ENCODE assay signal across 1 cellular context in the genomic region with DNA sequence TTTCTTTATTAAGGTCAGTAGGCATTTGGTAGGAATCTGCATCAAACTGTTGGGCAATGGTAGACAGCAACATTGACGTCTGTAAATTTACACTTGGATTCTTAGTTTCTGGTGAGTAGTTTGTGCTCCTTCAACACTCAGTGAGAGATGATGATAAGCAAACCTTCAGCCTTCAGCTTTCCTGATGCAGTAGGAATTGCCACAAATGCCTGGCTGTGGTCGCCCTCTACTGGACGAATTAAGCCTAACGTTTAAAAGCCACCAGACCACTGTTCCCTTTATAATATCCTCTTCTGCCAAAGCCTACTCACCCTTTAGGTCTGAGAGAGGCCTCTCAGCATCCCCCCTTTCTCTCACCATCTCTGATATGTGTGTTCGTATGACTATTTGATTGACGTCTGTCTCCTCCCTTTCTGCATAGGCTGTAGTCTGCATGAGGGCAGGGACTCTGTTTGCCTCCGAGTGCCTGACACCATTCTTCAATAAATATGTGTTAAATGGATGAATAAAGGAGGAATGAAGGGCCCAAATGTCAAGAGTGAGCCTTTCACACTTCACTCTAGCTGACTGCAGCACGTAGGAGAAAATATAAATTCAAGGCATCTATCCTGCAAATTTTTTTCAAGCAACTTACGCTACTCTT.
TF ChIP-seq lines count a peak whose summit lies in the region.

No MANE protein-coding gene starts in this region.

TF ChIP-seq in HepG2, 621 proteins besides CTCF, POLR2A, EP300 and RAD21 (continued from another document and continues in another):
- TF ChIP-seq, protein P1, sequence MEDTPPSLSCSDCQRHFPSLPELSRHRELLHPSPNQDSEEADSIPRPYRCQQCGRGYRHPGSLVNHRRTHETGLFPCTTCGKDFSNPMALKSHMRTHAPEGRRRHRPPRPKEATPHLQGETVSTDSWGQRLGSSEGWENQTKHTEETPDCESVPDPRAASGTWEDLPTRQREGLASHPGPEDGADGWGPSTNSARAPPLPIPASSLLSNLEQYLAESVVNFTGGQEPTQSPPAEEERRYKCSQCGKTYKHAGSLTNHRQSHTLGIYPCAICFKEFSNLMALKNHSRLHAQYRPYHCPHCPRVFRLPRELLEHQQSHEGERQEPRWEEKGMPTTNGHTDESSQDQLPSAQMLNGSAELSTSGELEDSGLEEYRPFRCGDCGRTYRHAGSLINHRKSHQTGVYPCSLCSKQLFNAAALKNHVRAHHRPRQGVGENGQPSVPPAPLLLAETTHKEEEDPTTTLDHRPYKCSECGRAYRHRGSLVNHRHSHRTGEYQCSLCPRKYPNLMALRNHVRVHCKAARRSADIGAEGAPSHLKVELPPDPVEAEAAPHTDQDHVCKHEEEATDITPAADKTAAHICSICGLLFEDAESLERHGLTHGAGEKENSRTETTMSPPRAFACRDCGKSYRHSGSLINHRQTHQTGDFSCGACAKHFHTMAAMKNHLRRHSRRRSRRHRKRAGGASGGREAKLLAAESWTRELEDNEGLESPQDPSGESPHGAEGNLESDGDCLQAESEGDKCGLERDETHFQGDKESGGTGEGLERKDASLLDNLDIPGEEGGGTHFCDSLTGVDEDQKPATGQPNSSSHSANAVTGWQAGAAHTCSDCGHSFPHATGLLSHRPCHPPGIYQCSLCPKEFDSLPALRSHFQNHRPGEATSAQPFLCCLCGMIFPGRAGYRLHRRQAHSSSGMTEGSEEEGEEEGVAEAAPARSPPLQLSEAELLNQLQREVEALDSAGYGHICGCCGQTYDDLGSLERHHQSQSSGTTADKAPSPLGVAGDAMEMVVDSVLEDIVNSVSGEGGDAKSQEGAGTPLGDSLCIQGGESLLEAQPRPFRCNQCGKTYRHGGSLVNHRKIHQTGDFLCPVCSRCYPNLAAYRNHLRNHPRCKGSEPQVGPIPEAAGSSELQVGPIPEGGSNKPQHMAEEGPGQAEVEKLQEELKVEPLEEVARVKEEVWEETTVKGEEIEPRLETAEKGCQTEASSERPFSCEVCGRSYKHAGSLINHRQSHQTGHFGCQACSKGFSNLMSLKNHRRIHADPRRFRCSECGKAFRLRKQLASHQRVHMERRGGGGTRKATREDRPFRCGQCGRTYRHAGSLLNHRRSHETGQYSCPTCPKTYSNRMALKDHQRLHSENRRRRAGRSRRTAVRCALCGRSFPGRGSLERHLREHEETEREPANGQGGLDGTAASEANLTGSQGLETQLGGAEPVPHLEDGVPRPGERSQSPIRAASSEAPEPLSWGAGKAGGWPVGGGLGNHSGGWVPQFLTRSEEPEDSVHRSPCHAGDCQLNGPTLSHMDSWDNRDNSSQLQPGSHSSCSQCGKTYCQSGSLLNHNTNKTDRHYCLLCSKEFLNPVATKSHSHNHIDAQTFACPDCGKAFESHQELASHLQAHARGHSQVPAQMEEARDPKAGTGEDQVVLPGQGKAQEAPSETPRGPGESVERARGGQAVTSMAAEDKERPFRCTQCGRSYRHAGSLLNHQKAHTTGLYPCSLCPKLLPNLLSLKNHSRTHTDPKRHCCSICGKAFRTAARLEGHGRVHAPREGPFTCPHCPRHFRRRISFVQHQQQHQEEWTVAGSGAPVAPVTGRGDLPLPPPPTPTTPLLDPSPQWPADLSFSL (CRISPR knock-in tag; IDR thresholded peaks at IDR 0.05): no peak
- no peak for TF ChIP-seq RBM22 (optimal IDR thresholded peaks at IDR 0.05; ENCODE audit: low read length)
- no peak for TF ChIP-seq ZNF629 (CRISPR knock-in tag; conservative IDR thresholded peaks at IDR 0.05)
- TF ChIP-seq, protein P2, sequence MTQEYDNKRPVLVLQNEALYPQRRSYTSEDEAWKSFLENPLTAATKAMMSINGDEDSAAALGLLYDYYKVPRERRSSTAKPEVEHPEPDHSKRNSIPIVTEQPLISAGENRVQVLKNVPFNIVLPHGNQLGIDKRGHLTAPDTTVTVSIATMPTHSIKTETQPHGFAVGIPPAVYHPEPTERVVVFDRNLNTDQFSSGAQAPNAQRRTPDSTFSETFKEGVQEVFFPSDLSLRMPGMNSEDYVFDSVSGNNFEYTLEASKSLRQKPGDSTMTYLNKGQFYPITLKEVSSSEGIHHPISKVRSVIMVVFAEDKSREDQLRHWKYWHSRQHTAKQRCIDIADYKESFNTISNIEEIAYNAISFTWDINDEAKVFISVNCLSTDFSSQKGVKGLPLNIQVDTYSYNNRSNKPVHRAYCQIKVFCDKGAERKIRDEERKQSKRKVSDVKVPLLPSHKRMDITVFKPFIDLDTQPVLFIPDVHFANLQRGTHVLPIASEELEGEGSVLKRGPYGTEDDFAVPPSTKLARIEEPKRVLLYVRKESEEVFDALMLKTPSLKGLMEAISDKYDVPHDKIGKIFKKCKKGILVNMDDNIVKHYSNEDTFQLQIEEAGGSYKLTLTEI (CRISPR knock-in tag; conservative IDR thresholded peaks at IDR 0.05): no peak
- no peak for TF ChIP-seq ZFAT (CRISPR knock-in tag; conservative IDR thresholded peaks at IDR 0.05)
- TF ChIP-seq ZSCAN25 (CRISPR knock-in tag; IDR thresholded peaks at IDR 0.05): no peak
- TF ChIP-seq, protein P3, sequence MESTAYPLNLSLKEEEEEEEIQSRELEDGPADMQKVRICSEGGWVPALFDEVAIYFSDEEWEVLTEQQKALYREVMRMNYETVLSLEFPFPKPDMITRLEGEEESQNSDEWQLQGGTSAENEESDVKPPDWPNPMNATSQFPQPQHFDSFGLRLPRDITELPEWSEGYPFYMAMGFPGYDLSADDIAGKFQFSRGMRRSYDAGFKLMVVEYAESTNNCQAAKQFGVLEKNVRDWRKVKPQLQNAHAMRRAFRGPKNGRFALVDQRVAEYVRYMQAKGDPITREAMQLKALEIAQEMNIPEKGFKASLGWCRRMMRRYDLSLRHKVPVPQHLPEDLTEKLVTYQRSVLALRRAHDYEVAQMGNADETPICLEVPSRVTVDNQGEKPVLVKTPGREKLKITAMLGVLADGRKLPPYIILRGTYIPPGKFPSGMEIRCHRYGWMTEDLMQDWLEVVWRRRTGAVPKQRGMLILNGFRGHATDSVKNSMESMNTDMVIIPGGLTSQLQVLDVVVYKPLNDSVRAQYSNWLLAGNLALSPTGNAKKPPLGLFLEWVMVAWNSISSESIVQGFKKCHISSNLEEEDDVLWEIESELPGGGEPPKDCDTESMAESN (CRISPR knock-in tag; conservative IDR thresholded peaks at IDR 0.05): 0 out of 2 replicates have a peak, but pooled peaks have one; percentile 31
- no peak for TF ChIP-seq ZSCAN31 (CRISPR knock-in tag; IDR thresholded peaks at IDR 0.05; ENCODE audit: low read depth)
- no peak for TF ChIP-seq SNRNP70 (IDR thresholded peaks at IDR 0.05; ENCODE audit: low read depth, low read length)
- no peak for TF ChIP-seq GTF3A (CRISPR knock-in tag; conservative IDR thresholded peaks at IDR 0.05)
- no peak; the same call in 1 of the 2 replicates for TF ChIP-seq SALL1 (CRISPR knock-in tag; IDR thresholded peaks at IDR 0.05)
- no peak for TF ChIP-seq NAIF1 (CRISPR knock-in tag; IDR thresholded peaks at IDR 0.05; ENCODE audit: borderline replicate concordance)
- TF ChIP-seq, protein P4, sequence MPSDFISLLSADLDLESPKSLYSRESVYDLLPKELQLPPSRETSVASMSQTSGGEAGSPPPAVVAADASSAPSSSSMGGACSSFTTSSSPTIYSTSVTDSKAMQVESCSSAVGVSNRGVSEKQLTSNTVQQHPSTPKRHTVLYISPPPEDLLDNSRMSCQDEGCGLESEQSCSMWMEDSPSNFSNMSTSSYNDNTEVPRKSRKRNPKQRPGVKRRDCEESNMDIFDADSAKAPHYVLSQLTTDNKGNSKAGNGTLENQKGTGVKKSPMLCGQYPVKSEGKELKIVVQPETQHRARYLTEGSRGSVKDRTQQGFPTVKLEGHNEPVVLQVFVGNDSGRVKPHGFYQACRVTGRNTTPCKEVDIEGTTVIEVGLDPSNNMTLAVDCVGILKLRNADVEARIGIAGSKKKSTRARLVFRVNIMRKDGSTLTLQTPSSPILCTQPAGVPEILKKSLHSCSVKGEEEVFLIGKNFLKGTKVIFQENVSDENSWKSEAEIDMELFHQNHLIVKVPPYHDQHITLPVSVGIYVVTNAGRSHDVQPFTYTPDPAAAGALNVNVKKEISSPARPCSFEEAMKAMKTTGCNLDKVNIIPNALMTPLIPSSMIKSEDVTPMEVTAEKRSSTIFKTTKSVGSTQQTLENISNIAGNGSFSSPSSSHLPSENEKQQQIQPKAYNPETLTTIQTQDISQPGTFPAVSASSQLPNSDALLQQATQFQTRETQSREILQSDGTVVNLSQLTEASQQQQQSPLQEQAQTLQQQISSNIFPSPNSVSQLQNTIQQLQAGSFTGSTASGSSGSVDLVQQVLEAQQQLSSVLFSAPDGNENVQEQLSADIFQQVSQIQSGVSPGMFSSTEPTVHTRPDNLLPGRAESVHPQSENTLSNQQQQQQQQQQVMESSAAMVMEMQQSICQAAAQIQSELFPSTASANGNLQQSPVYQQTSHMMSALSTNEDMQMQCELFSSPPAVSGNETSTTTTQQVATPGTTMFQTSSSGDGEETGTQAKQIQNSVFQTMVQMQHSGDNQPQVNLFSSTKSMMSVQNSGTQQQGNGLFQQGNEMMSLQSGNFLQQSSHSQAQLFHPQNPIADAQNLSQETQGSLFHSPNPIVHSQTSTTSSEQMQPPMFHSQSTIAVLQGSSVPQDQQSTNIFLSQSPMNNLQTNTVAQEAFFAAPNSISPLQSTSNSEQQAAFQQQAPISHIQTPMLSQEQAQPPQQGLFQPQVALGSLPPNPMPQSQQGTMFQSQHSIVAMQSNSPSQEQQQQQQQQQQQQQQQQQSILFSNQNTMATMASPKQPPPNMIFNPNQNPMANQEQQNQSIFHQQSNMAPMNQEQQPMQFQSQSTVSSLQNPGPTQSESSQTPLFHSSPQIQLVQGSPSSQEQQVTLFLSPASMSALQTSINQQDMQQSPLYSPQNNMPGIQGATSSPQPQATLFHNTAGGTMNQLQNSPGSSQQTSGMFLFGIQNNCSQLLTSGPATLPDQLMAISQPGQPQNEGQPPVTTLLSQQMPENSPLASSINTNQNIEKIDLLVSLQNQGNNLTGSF (CRISPR knock-in tag; IDR thresholded peaks at IDR 0.05): no peak
- TF ChIP-seq, protein P5, sequence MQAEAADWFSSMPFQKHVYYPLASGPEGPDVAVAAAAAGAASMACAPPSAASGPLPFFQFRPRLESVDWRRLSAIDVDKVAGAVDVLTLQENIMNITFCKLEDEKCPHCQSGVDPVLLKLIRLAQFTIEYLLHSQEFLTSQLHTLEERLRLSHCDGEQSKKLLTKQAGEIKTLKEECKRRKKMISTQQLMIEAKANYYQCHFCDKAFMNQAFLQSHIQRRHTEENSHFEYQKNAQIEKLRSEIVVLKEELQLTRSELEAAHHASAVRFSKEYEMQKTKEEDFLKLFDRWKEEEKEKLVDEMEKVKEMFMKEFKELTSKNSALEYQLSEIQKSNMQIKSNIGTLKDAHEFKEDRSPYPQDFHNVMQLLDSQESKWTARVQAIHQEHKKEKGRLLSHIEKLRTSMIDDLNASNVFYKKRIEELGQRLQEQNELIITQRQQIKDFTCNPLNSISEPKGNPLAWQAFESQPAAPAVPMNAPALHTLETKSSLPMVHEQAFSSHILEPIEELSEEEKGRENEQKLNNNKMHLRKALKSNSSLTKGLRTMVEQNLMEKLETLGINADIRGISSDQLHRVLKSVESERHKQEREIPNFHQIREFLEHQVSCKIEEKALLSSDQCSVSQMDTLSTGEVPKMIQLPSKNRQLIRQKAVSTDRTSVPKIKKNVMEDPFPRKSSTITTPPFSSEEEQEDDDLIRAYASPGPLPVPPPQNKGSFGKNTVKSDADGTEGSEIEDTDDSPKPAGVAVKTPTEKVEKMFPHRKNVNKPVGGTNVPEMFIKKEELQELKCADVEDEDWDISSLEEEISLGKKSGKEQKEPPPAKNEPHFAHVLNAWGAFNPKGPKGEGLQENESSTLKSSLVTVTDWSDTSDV (CRISPR knock-in tag; IDR thresholded peaks at IDR 0.05): no peak
- no peak for TF ChIP-seq MTF1 (CRISPR knock-in tag; IDR thresholded peaks at IDR 0.05)
- TF ChIP-seq ZNF563 (CRISPR knock-in tag; IDR thresholded peaks at IDR 0.05): no peak
- TF ChIP-seq MLLT10 (CRISPR knock-in tag; IDR thresholded peaks at IDR 0.05): no peak
- TF ChIP-seq, protein P6, sequence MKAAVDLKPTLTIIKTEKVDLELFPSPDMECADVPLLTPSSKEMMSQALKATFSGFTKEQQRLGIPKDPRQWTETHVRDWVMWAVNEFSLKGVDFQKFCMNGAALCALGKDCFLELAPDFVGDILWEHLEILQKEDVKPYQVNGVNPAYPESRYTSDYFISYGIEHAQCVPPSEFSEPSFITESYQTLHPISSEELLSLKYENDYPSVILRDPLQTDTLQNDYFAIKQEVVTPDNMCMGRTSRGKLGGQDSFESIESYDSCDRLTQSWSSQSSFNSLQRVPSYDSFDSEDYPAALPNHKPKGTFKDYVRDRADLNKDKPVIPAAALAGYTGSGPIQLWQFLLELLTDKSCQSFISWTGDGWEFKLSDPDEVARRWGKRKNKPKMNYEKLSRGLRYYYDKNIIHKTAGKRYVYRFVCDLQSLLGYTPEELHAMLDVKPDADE (CRISPR knock-in tag; IDR thresholded peaks at IDR 0.05): no peak
- TF ChIP-seq, protein P7, sequence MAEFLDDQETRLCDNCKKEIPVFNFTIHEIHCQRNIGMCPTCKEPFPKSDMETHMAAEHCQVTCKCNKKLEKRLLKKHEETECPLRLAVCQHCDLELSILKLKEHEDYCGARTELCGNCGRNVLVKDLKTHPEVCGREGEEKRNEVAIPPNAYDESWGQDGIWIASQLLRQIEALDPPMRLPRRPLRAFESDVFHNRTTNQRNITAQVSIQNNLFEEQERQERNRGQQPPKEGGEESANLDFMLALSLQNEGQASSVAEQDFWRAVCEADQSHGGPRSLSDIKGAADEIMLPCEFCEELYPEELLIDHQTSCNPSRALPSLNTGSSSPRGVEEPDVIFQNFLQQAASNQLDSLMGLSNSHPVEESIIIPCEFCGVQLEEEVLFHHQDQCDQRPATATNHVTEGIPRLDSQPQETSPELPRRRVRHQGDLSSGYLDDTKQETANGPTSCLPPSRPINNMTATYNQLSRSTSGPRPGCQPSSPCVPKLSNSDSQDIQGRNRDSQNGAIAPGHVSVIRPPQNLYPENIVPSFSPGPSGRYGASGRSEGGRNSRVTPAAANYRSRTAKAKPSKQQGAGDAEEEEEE (CRISPR knock-in tag; IDR thresholded peaks at IDR 0.05; ENCODE audit: borderline replicate concordance): no peak
- TF ChIP-seq ZNF615 (CRISPR knock-in tag; IDR thresholded peaks at IDR 0.05; ENCODE audit: borderline replicate concordance): no peak
- no peak for TF ChIP-seq HIVEP1 (CRISPR knock-in tag; IDR thresholded peaks at IDR 0.05)
- no peak for TF ChIP-seq ZNF282 (IDR thresholded peaks at IDR 0.05; ENCODE audit: partially characterized antibody)
- TF ChIP-seq NFE2L2 (IDR thresholded peaks at IDR 0.05; ENCODE audit: low read length): no peak
